ENCODE assay signal across 17 cellular contexts in the genomic region with DNA sequence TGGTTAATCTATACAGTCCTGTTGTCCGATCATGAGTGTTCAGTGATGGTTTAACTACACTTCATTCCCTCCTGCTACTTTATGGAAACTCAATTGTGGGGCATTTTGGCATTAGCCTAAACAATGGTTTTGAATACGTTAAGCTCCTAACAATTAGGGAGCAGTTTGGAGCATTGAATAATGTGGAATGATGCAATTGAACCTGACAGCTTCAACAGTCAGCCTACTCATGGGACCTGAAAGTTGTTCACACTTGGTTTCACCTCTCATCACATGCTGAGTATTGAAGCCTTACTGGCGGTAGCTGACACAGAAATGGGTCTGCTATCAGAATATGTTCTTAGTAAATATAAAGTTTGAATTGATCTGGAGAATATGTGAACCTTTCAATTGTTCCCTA.
DNase-seq lines count a peak whose midpoint lies in the region; ATAC-seq, FAIRE-seq and TF ChIP-seq lines count a peak whose summit lies in the region.
"Had no signal": no experiment of that assay in that cellular context is flagged by ENCODE, and none has a peak within 500 bp of the region (broad histone marks: within the 10 kb centered on the region; RNA-seq: fewer than 3 reads in every experiment).

No MANE protein-coding gene starts in this region.

- no peaks in the 10 kb centered on the region for H3K27me3 ChIP-seq in HAP-1 (ENCODE audit: low read depth)
- H3K27me3 ChIP-seq: BLaER1, heart right ventricle, MG63, upper lobe of left lung had no signal

- peaks cover 37% of the 10 kb centered on the region for H3K4me1 ChIP-seq in HAP-1

- TF ChIP-seq POLR2A in GM12891 (IDR thresholded peaks at IDR 0.05; ENCODE audit: low read depth, low read length): no peak

- peaks cover 51% of the 10 kb centered on the region for H3K36me3 Mint-ChIP-seq in activated T-helper 17 cell treated with anti-CD3 and anti-CD28 coated beads, Interleukin-2, amount 50 U/mL, for 72 hours (ENCODE audit: low read depth)

- H3K27ac Mint-ChIP-seq in activated T-helper 17 cell treated with anti-CD3 and anti-CD28 coated beads, Interleukin-2, amount 50 U/mL, for 72 hours: peak overlapping the region; percentile 17
- H3K27ac Mint-ChIP-seq: activated naive CD4-positive, alpha-beta T cell treated with anti-CD3 and anti-CD28 coated beads, Interleukin-2, amount 50 U/mL, for 72 hours; naive thymus-derived CD8-positive, alpha-beta T cell had no signal

- no peak for ATAC-seq in activated T-helper 17 cell treated with anti-CD3 and anti-CD28 coated beads, Interleukin-2, amount 50 U/mL, for 72 hours (replicated peaks)
- ATAC-seq: activated naive CD4-positive, alpha-beta T cell treated with anti-CD3 and anti-CD28 coated beads, Interleukin-2, amount 50 U/mL, for 72 hours; heart right ventricle; naive thymus-derived CD8-positive, alpha-beta T cell had no signal

- H3K9me3 ChIP-seq in HAP-1: no peaks in the 10 kb centered on the region
- H3K9me3 ChIP-seq: BLaER1, heart right ventricle, left ventricle myocardium inferior, MG63, upper lobe of left lung had no signal

- FAIRE-seq in GM12891 (lab: Jason Lieb, UNC): peak; percentile 41
- FAIRE-seq: endothelial cell of umbilical vein had no signal

- H3K4me3 Mint-ChIP-seq in activated T-helper 17 cell treated with anti-CD3 and anti-CD28 coated beads, Interleukin-2, amount 50 U/mL, for 72 hours: no peak overlapping the region
- H3K4me3 Mint-ChIP-seq: naive thymus-derived CD8-positive, alpha-beta T cell had no signal

- H3K4me3 ChIP-seq in HAP-1: no peak overlapping the region
- H3K4me3 ChIP-seq: BLaER1, GM23248, heart right ventricle, left ventricle myocardium inferior, MG63, upper lobe of left lung had no signal

- DNase-seq in GM12891 (ENCODE audit: insufficient read length, low spot score) (no peak), HAP-1 (ENCODE audit: low spot score in 2 of 2) (peak; percentile 59 to 98), kidney glomerular epithelial cell (lab: John Stamatoyannopoulos, UW) (peak; percentile 25), H4 (ENCODE audit: low spot score) (no peak), amygdala (lab: John Stamatoyannopoulos, UW) (no peak)
- no peak for DNase-seq in stimulated activated naive CD4-positive, alpha-beta T cell (lab: John Stamatoyannopoulos, UW)
- DNase-seq: DND-41; GM23248; heart right ventricle; left ventricle myocardium inferior; MG63; naive thymus-derived CD8-positive, alpha-beta T cell; upper lobe of left lung had no signal

- no peaks in the 10 kb centered on the region for H3K9me3 Mint-ChIP-seq in activated T-helper 17 cell treated with anti-CD3 and anti-CD28 coated beads, Interleukin-2, amount 50 U/mL, for 72 hours
- H3K9me3 Mint-ChIP-seq: activated naive CD4-positive, alpha-beta T cell treated with anti-CD3 and anti-CD28 coated beads, Interleukin-2, amount 50 U/mL, for 72 hours; naive thymus-derived CD8-positive, alpha-beta T cell had no signal

- H3K4me1 Mint-ChIP-seq in activated T-helper 17 cell treated with anti-CD3 and anti-CD28 coated beads, Interleukin-2, amount 50 U/mL, for 72 hours: peaks cover 10% of the 10 kb centered on the region

- no peaks in the 10 kb centered on the region for H3K36me3 ChIP-seq in HAP-1 (replicated peaks)

- in situ Hi-C loops in HAP-1 (cut with MboI; ENCODE audit: low sequenced_read_pairs): no loop called here

- no peaks in the 10 kb centered on the region for H3K27me3 Mint-ChIP-seq in activated T-helper 17 cell treated with anti-CD3 and anti-CD28 coated beads, Interleukin-2, amount 50 U/mL, for 72 hours
- H3K27me3 Mint-ChIP-seq: naive thymus-derived CD8-positive, alpha-beta T cell had no signal

TF ChIP-seq in GM12891, 5 proteins besides CTCF, POLR2A, EP300 and RAD21:
- TF ChIP-seq SPI1 (IDR thresholded peaks at IDR 0.05; ENCODE audit: low read depth, low read length) (no peak), POU2F2 (IDR thresholded peaks at IDR 0.05; ENCODE audit: low read depth, low read length) (no peak), POLR2AphosphoS5 (IDR thresholded peaks at IDR 0.05; ENCODE audit: low read depth, low read length) (no peak), TAF1 (IDR thresholded peaks at IDR 0.05; ENCODE audit: low read depth, low read length) (no peak)

Comparison
In these comparisons a context has a peak if more than half of its experiments do, and no peak if none do; other contexts are left out.
1. DNase-seq: peak in HAP-1 (2 of 2) and kidney glomerular epithelial cell (single experiment); none in GM12891 (single experiment), H4 (single experiment), amygdala (0 of 56) and stimulated activated naive CD4-positive, alpha-beta T cell (0 of 6).